Comparison of ENCODE assay signal across 8 cellular contexts in the genomic region with DNA sequence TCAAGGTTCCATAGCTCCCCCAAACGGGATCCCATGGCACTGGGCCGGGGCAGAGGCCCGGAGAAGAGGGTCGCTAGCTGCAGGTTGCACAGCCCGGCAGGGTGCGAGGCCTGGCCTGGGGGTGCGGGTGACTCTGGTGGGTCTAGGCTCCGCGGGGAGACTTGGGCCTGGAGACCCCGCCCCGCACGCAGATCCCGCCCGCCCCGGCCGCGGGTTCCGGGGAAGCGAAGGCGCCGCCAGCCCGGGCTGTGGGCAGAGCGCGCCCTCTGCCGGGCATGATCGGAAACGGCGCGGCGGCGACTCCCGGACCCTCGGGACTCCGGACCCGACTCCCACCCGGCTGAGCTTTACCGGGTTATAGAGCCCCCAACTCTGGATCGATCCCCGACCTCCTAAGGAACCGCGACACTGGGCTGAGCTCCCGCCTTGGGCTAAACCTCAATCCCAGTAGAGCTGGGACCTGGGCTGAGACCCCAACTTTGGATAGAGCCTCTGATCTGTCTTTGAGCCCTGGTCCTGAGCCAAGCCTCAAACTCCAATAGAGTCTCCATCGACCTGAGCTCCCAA. TPM values are rescaled to one million over a fixed set of nuclear protein-coding genes. Genes with fewer than 3 reads are reported as not detected.
DNase-seq lines count a peak whose midpoint lies in the region; ATAC-seq and TF ChIP-seq lines count a peak whose summit lies in the region.

No MANE protein-coding gene starts in this region.

- H3K9ac ChIP-seq in endocrine pancreas (ENCODE audit: control insufficient read depth, insufficient read depth, low read length), result peak overlapping the region; percentile 55

- peaks cover 3% of the 10 kb centered on the region for H3K27me3 Mint-ChIP-seq in mesothelial cell of epicardium (ENCODE audit: low read depth)

- peak; percentile 57 to 86 for DNase-seq in NCI-H446 (lab: John Stamatoyannopoulos, UW)
- no peak for DNase-seq in NCI-H446 treated with DMSO at 0.1 percent for 48 hours (lab: John Stamatoyannopoulos, UW)
- peak; percentile 21 for DNase-seq in NCI-H460 (ENCODE audit: extremely low read depth, low read depth)
- peak; percentile 93 for DNase-seq in activated CD8-positive, alpha-beta memory T cell treated with anti-CD3 and anti-CD28 coated beads for 24 hours
- DNase-seq in mesothelial cell of epicardium (ENCODE audit: low spot score in 2 of 2, unreplicated experiment in 2 of 2), result peak; percentile 75 to 93
- DNase-seq in stimulated activated CD8-positive, alpha-beta memory T cell treated with anti-CD3 and anti-CD28 coated beads, Interleukin-2, amount 100 ng/mL, for 1 hour (ENCODE audit: low read depth in 2 of 2), result peak; percentile 57 to 59

- no peaks in the 10 kb centered on the region for H3K36me3 ChIP-seq in endocrine pancreas (ENCODE audit: control insufficient read depth, insufficient read depth, low read length)

- TF ChIP-seq CTCF in mesothelial cell of epicardium (IDR thresholded peaks at IDR 0.05; ENCODE audit: unreplicated experiment), result peak; percentile 97

- no peak for ATAC-seq in HG03521 (IDR thresholded peaks at IDR 0.05; ENCODE audit: unreplicated experiment)

- no peaks in the 10 kb centered on the region for H3K36me3 Mint-ChIP-seq in mesothelial cell of epicardium

- no peaks in the 10 kb centered on the region for H3K9me3 ChIP-seq in endocrine pancreas (ENCODE audit: control insufficient read depth, low read length)

- H3K9me3 Mint-ChIP-seq in mesothelial cell of epicardium, result no peaks in the 10 kb centered on the region

- no peak overlapping the region for H3K27ac Mint-ChIP-seq in mesothelial cell of epicardium

- H3K4me3 ChIP-seq in endocrine pancreas (ENCODE audit: control insufficient read depth, insufficient read depth, low read length), result no peak overlapping the region

- peak overlapping the region; percentile 64 for H3K4me3 Mint-ChIP-seq in mesothelial cell of epicardium

- peaks cover 8% of the 10 kb centered on the region for H3K4me1 Mint-ChIP-seq in mesothelial cell of epicardium

- H3K4me1 ChIP-seq in endocrine pancreas (ENCODE audit: control insufficient read depth, insufficient read depth, low read length), result no peaks in the 10 kb centered on the region

- no peaks in the 10 kb centered on the region for H3K27me3 ChIP-seq in endocrine pancreas (ENCODE audit: control insufficient read depth, insufficient read depth, low read length)

RNA-seq across cellular contexts. Expression of a gene that starts 3.1 kb away (rescaled TPM):
- 1.4 and 1.5 TPM in 2 replicates for total RNA-seq in NCI-H460 (2014; rRNA removed; shearing (Covaris generic))
- 3.2 and 3.6 TPM in 2 replicates for polyA plus RNA-seq in NCI-H460 (2014; cell fraction: nucleus; rRNA removed)
- 7.4 to 8.2 TPM (median 7.7 TPM) in 3 replicates for total RNA-seq in mesothelial cell of epicardium

RNA-seq across cellular contexts. Expression of a gene that starts 33.9 kb away (rescaled TPM):
- 184 and 191 TPM in 2 replicates for total RNA-seq in NCI-H460 (2014; rRNA removed; shearing (Covaris generic))
- 163 and 206 TPM in 2 replicates for polyA plus RNA-seq in NCI-H460 (2014; cell fraction: nucleus; rRNA removed)
- 50.8 to 53.1 TPM (median 51.2 TPM) in 3 replicates for total RNA-seq in mesothelial cell of epicardium
